Comparison of ENCODE assay signal across 8 cellular contexts in the genomic region with DNA sequence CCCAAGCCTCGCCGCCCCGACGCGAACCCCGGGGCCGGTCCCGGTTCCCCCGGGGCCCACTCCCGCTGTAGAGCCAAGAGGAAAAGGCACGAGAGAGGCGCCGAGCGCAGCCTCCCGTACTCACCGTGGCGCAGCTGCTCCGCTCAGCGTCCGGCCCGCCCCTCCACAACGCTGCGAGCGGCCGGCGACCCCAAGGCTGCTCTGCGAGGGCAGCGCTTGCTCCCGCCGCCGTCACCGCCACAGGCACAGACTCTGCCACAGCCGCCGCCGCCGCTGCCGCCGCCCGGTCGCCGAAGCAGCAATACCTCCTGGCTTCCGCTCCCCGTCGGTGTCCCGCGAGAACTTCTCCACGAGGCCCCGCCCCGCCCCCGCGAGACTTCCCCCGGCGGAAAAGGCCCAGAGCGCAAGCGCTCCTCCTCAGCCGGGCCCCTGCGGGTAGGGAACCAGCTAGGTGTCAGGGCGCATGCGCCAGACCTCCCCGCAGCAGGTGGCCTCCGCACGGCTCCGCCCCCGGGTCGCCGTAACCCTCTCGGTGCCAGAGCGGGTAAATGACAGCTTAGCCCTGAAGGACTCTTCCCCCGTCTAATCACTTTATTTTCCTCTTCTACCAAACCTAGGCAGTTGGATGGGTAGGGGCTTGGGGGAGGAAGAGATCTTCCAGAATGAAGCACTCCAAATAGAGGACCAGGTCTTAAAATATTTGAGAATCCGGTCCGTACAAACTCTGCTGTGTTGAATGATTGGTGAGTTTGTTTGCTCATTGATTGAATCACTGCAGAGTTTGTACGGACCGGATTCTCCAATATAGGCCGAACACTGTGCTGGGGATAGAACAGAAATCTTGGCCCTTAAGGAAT. TPM values are rescaled to one million over a fixed set of nuclear protein-coding genes. Genes with fewer than 3 reads are reported as not detected.
A peak's percentile ranks its signal among the peaks of the same experiment; 100 is the strongest.
DNase-seq lines count a peak whose midpoint lies in the region; ATAC-seq and TF ChIP-seq lines count a peak whose summit lies in the region.

GRB2 (minus strand) TSS at position 314 of the 857 bp plus-strand sequence. CDS start 12,050 bp downstream, outside the sequence.

- no peaks in the 10 kb centered on the region; the same call in 1 of the 2 replicates for H3K27me3 ChIP-seq in KMS-11 (ENCODE audit: insufficient read depth, low read depth)
- H3K27me3 ChIP-seq in Panc1 (ENCODE audit: control insufficient read depth, insufficient read depth, low read length) = no peaks in the 10 kb centered on the region
- no peaks in the 10 kb centered on the region for H3K27me3 ChIP-seq in esophagus (ENCODE audit: control insufficient read depth in 1 of 2, insufficient read depth in 2 of 2, low read length in 2 of 2)
- no peaks in the 10 kb centered on the region for H3K27me3 ChIP-seq in mucosa of stomach (ENCODE audit: control insufficient read depth, insufficient read depth, low read length)

- TF ChIP-seq CTCF in KMS-11 (conservative IDR thresholded peaks at IDR 0.05; ENCODE audit: low read depth, low read length) = no peak
- no peak for TF ChIP-seq CTCF in Panc1 (IDR thresholded peaks at IDR 0.05)

- H3K27ac ChIP-seq in KMS-11 (peak within 1 kb of the TSS; percentile 78), Panc1 (ENCODE audit: low read length) (peak within 1 kb of the TSS; percentile 78), esophagus (ENCODE audit: low read depth in 2 of 2, low read length in 1 of 2) (peak within 1 kb of the TSS; percentile 88 to 95)

- peaks cover 24% of the 10 kb centered on the region for H3K4me1 ChIP-seq in KMS-11 (ENCODE audit: low read depth, poor library complexity, severe bottlenecking)
- peaks cover 10% of the 10 kb centered on the region for H3K4me1 ChIP-seq in Panc1 (ENCODE audit: control insufficient read depth, insufficient read depth, low read length)
- H3K4me1 ChIP-seq in esophagus (ENCODE audit: control insufficient read depth in 2 of 2, insufficient read depth in 2 of 2, low read length in 1 of 2) = peaks cover 0 to 2% of the 10 kb centered on the region in 2 donors
- peaks cover 13% of the 10 kb centered on the region for H3K4me1 ChIP-seq in mucosa of stomach (ENCODE audit: control insufficient read depth, insufficient read depth, low read length)

- H3K27me3 Mint-ChIP-seq in activated T-cell treated with anti-CD3 and anti-CD28 coated beads, Interleukin-2, amount 50 U/mL, for 4 hours (ENCODE audit: low read depth) = no peaks in the 10 kb centered on the region

- 1% methylated on average over 43 to 74 of the region's 74 CpGs for WGBS in esophagus, 2 donors

- peak within 1 kb of the TSS; percentile 93 for H3K4me2 ChIP-seq in KMS-11

- H4K20me1 ChIP-seq in KMS-11 (ENCODE audit: insufficient read depth) = peaks cover 13% of the 10 kb centered on the region

- no peaks in the 10 kb centered on the region for H3K9me3 Mint-ChIP-seq in activated T-cell treated with anti-CD3 and anti-CD28 coated beads, Interleukin-2, amount 50 U/mL, for 4 hours

- POLR2A ChIA-PET in Panc1 (lab: Charles Lee) = interaction anchor here (0.6 to 1.2 kb wide), 6 partner anchors 12 to 436 kb away, joined by 3 to 6 read pairs (median 4); no protein-coding TSS in a partner anchor

- CTCF ChIA-PET in Panc1 (lab: Charles Lee) = interaction anchor here (0.5 to 1.9 kb wide), 5 partner anchors 9 to 135 kb away, joined by 3 to 7 read pairs (median 7); partner anchors contain the start of gene MIF4GD

- in situ Hi-C loops in Panc1 (cut with HindIII; ENCODE audit: low pct_unique_long_range_greater_than_20kb, low sequenced_read_pairs) = no loop called here

- no TSS peak for BruUV-seq in Panc1 (replicated peaks; lab: Mats Ljungman, UMichigan)

- H3K9ac ChIP-seq in KMS-11 = peak within 1 kb of the TSS; percentile 80
- peak within 1 kb of the TSS; percentile 71 for H3K9ac ChIP-seq in mucosa of stomach (ENCODE audit: low read length)

- no peaks in the 10 kb centered on the region for H3K36me3 Mint-ChIP-seq in activated T-cell treated with anti-CD3 and anti-CD28 coated beads, Interleukin-2, amount 50 U/mL, for 4 hours (ENCODE audit: insufficient read depth)

- intact Hi-C loops in Panc1 (cut with micrococcal nuclease; ENCODE audit: unreplicated experiment) = no loop called here

- DNase-seq in DMS114 treated with DMSO at 0.1 percent for 48 hours (lab: John Stamatoyannopoulos, UW; ENCODE audit: unreplicated experiment) (peak; percentile 88), Panc1 (ENCODE audit: low read depth, low spot score) (peak; percentile 63)
- peak; percentile 100 for DNase-seq in activated T-cell treated with anti-CD3 and anti-CD28 coated beads, Interleukin-2, amount 50 U/mL, for 4 hours
- DNase-seq in stimulated activated CD8-positive, alpha-beta memory T cell treated with anti-CD3 and anti-CD28 coated beads, Interleukin-4, amount 100 ng/mL, for 48 hours = peak; percentile 100

- no peaks in the 10 kb centered on the region for H3K9me3 ChIP-seq in Panc1 (ENCODE audit: control insufficient read depth, insufficient read depth, low read depth, low read length)
- no peaks in the 10 kb centered on the region for H3K9me3 ChIP-seq in esophagus (ENCODE audit: control insufficient read depth in 2 of 2, insufficient read depth in 1 of 2, low read depth in 1 of 2, low read length in 1 of 2)
- no peaks in the 10 kb centered on the region for H3K9me3 ChIP-seq in mucosa of stomach (ENCODE audit: control insufficient read depth, low read length)

- peaks cover 40% of the 10 kb centered on the region for H3K4me1 Mint-ChIP-seq in activated T-cell treated with anti-CD3 and anti-CD28 coated beads, Interleukin-2, amount 50 U/mL, for 4 hours (ENCODE audit: low read depth)

- peak within 1 kb of the TSS; percentile 57 for H3K4me3 ChIP-seq in KMS-11 (IDR thresholded peaks at IDR 0.05; ENCODE audit: insufficient read depth, low read depth, low read length)
- H3K4me3 ChIP-seq in Panc1 (ENCODE audit: low read depth in 2 of 2, low read length in 2 of 2) = peak within 1 kb of the TSS; percentile 80 to 94
- H3K4me3 ChIP-seq in esophagus (ENCODE audit: low read depth in 1 of 2, low read length in 2 of 2) = peak within 1 kb of the TSS; percentile 86 to 99
- H3K4me3 ChIP-seq in mucosa of stomach (ENCODE audit: low read length) = peak within 1 kb of the TSS; percentile 57

- peak within 1 kb of the TSS; percentile 92 for H2AFZ ChIP-seq in KMS-11 (ENCODE audit: low read depth)

- no peaks in the 10 kb centered on the region; the same call in 1 of the 2 replicates for H3K36me3 ChIP-seq in KMS-11 (ENCODE audit: insufficient read depth)
- no peaks in the 10 kb centered on the region; the same call in 1 of the 2 replicates for H3K36me3 ChIP-seq in Panc1 (ENCODE audit: control insufficient read depth, insufficient read depth, low read length)
- no peaks in the 10 kb centered on the region for H3K36me3 ChIP-seq in esophagus (ENCODE audit: control insufficient read depth in 2 of 2, insufficient read depth in 2 of 2, low read length in 1 of 2)
- no peaks in the 10 kb centered on the region for H3K36me3 ChIP-seq in mucosa of stomach (ENCODE audit: control insufficient read depth, insufficient read depth, low read length)

- H3K4me3 Mint-ChIP-seq in activated T-cell treated with anti-CD3 and anti-CD28 coated beads, Interleukin-2, amount 50 U/mL, for 4 hours = peak within 1 kb of the TSS; percentile 97

- peaks cover 49% of the 10 kb centered on the region for H3K79me2 ChIP-seq in KMS-11 (ENCODE audit: insufficient read depth, low read depth)

- peak; percentile 76 for ATAC-seq in GM21723 (IDR thresholded peaks at IDR 0.05; ENCODE audit: unreplicated experiment)
- ATAC-seq in Panc1 = peak; percentile 94
- ATAC-seq in activated T-cell treated with anti-CD3 and anti-CD28 coated beads, Interleukin-2, amount 50 U/mL, for 4 hours = peak; percentile 79 to 91

RNA-seq across cellular contexts. Expression of gene GRB2, which starts in this region (rescaled TPM):
- total RNA-seq in Panc1 (2021; ENCODE audit: unreplicated experiment) = 148 TPM
- polyA plus RNA-seq in Panc1 (2012; ENCODE audit: insufficient read length) = 94.8 TPM
- total RNA-seq in activated T-cell treated with anti-CD3 and anti-CD28 coated beads, Interleukin-2, amount 50 U/mL, for 4 hours = 100 to 1,000 TPM; 186 to 210 (median 207) TPM
- polyA plus RNA-seq in esophagus = 10 to 100 TPM; 23.2 to 36.6 TPM

Comparison
In these comparisons a context has a peak if more than half of its experiments do, and no peak if none do; other contexts are left out.
1. Peak in every context shown above with its lines: DNase-seq, ATAC-seq, H3K4me3 ChIP-seq and H3K27ac ChIP-seq.